In the genomic region with DNA sequence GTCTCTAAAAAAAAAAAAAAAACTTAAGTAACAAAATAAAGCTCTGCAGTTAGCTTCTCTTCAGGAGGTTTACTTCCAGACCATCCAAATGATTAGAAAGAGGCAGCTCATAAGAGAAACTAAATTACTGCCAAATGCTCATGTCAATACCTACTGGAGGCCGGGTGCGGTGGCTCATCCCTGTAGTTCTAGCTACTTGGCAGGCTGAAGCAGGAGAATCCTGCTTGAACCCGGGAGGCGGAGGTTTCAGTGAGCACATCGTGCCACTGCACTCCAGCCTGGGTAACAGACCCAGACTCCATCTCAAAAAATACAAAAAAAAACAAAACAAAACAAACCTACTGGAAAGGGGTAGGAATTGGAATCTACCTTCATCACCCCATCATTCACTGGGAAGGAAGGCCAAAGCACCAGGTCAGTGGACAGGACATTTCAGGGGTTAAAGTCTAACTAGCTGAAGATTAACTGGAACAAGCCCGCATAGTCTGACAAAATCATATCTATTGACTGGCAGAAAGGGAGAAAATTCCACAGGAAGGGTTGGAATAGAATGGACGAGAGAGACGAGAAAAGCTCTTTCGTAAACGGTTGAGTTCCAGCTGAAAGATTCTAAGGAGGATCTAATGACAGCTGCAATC, we compare ENCODE assay signal across 8 cellular contexts. TPM values are rescaled to one million over a fixed set of nuclear protein-coding genes. Genes with fewer than 3 reads are reported as not detected.
DNase-seq lines count a peak whose midpoint lies in the region; ATAC-seq, FAIRE-seq and TF ChIP-seq lines count a peak whose summit lies in the region.

No MANE protein-coding gene starts in this region.

- no peaks in the 10 kb centered on the region for H3K27me3 ChIP-seq in CD4-positive, alpha-beta memory T cell (ENCODE audit: insufficient read depth, low read length)
- no peaks in the 10 kb centered on the region for H3K27me3 ChIP-seq in OCI-LY1 (ENCODE audit: insufficient read depth, low read length)
- H3K27me3 ChIP-seq in endocrine pancreas (ENCODE audit: control insufficient read depth, insufficient read depth, low read length), result no peaks in the 10 kb centered on the region

- no peaks in the 10 kb centered on the region for H4K20me1 ChIP-seq in OCI-LY1 (ENCODE audit: insufficient read depth, low read length)

- CTCF ChIA-PET in CD4-positive, alpha-beta memory T cell (lab: Charles Lee; ENCODE audit: partially characterized antibody), result interaction anchor here (1.9 kb wide), 1 partner anchor 700 kb away, joined by 4 read pairs; a partner anchor contains a TSS

- no peak overlapping the region for H3K27ac ChIP-seq in CD4-positive, alpha-beta memory T cell (ENCODE audit: low read depth, low read length)
- no peak overlapping the region for H3K27ac ChIP-seq in OCI-LY1 (ENCODE audit: low read depth, low read length, poor library complexity, severe bottlenecking)

- TF ChIP-seq POLR2A in GM12892 (IDR thresholded peaks at IDR 0.05; ENCODE audit: low read depth, low read length), result no peak

- intact Hi-C loops in CD4-positive, alpha-beta memory T cell (cut with micrococcal nuclease), result loop anchor here (1.0 to 5.0 kb wide), 4 partner anchors 163 to 1090 kb away; a partner anchor contains a TSS

- no peaks in the 10 kb centered on the region for H3F3A ChIP-seq in OCI-LY1 (ENCODE audit: insufficient read depth, low read length)

- no peaks in the 10 kb centered on the region for H3K27me3 Mint-ChIP-seq in CD4-positive, alpha-beta memory T cell
- H3K27me3 Mint-ChIP-seq in neural crest cell (ENCODE audit: low read depth), result no peaks in the 10 kb centered on the region

- H3K27ac Mint-ChIP-seq in CD4-positive, alpha-beta memory T cell, result peak overlapping the region in 5 of 7 donors; percentile 81 to 95 (median 93)
- peak overlapping the region; percentile 85 for H3K27ac Mint-ChIP-seq in neural crest cell (ENCODE audit: unreplicated experiment)

- H3K36me3 ChIP-seq in CD4-positive, alpha-beta memory T cell (ENCODE audit: insufficient read depth, low read length), result no peaks in the 10 kb centered on the region
- no peaks in the 10 kb centered on the region for H3K36me3 ChIP-seq in OCI-LY1 (ENCODE audit: insufficient read depth, low read length)
- H3K36me3 ChIP-seq in endocrine pancreas (ENCODE audit: control insufficient read depth, insufficient read depth, low read length), result no peaks in the 10 kb centered on the region

- H3K9me3 Mint-ChIP-seq in CD4-positive, alpha-beta memory T cell, result peaks cover 0 to 42% (median 18%) of the 10 kb centered on the region in 8 donors
- H3K9me3 Mint-ChIP-seq in neural crest cell, result peaks cover 7% of the 10 kb centered on the region

- H3K4me1 ChIP-seq in CD4-positive, alpha-beta memory T cell (ENCODE audit: insufficient read depth, low read length), result peaks cover 18% of the 10 kb centered on the region
- H3K4me1 ChIP-seq in OCI-LY1 (ENCODE audit: insufficient read depth, low read length, severe bottlenecking) (peaks cover 16% of the 10 kb centered on the region), endocrine pancreas (ENCODE audit: control insufficient read depth, insufficient read depth, low read length) (no peaks in the 10 kb centered on the region)

- peaks cover 14 to 35% (median 19%) of the 10 kb centered on the region in 4 donors for H3K4me1 Mint-ChIP-seq in CD4-positive, alpha-beta memory T cell
- H3K4me1 Mint-ChIP-seq in neural crest cell, result peaks cover 19% of the 10 kb centered on the region

- no peak for ATAC-seq in HG02885 (IDR thresholded peaks at IDR 0.05; ENCODE audit: poor library complexity, unreplicated experiment)

- DNase-seq in CD4-positive, alpha-beta memory T cell, result no peak
- DNase-seq in neural crest cell (ENCODE audit: low read depth, low spot score), result no peak
- DNase-seq in NCI-H446 treated with DMSO at 0.1 percent for 48 hours (lab: John Stamatoyannopoulos, UW), result no peak
- no peak for DNase-seq in NCI-H524 treated with DMSO at 0.1 percent for 48 hours (lab: John Stamatoyannopoulos, UW)
- no peak for DNase-seq in GM12892 (ENCODE audit: insufficient read length)

- H3K79me2 ChIP-seq in OCI-LY1 (ENCODE audit: insufficient read depth, low read length), result no peaks in the 10 kb centered on the region

- no peaks in the 10 kb centered on the region for H3K9me2 ChIP-seq in OCI-LY1 (ENCODE audit: low read depth, low read length)

- POLR2A ChIA-PET in CD4-positive, alpha-beta memory T cell (lab: Charles Lee; ENCODE audit: partially characterized antibody), result interaction anchor here (0.5 to 2.5 kb wide), 8 partner anchors 27 to 1217 kb away, joined by 4 to 18 read pairs (median 4); a partner anchor contains a TSS

- H3K9ac ChIP-seq in OCI-LY1 (ENCODE audit: low read length), result no peak overlapping the region; the same call in 1 of the 2 replicates
- H3K9ac ChIP-seq in endocrine pancreas (ENCODE audit: control insufficient read depth, insufficient read depth, low read length), result peak overlapping the region; percentile 34

- H3K9me3 ChIP-seq in CD4-positive, alpha-beta memory T cell (ENCODE audit: control insufficient read depth in 1 of 2, low read length in 2 of 2), result no peaks in the 10 kb centered on the region
- H3K9me3 ChIP-seq in OCI-LY1 (ENCODE audit: low read length) (no peaks in the 10 kb centered on the region), endocrine pancreas (ENCODE audit: control insufficient read depth, low read length) (no peaks in the 10 kb centered on the region)

- H3K4me3 ChIP-seq in CD4-positive, alpha-beta memory T cell (ENCODE audit: low read length in 2 of 2), result peak overlapping the region in 1 of 2 donors; percentile 87
- peak overlapping the region; percentile 88 for H3K4me3 ChIP-seq in OCI-LY1 (ENCODE audit: low read depth, low read length, poor library complexity, severe bottlenecking)
- H3K4me3 ChIP-seq in endocrine pancreas (ENCODE audit: control insufficient read depth, insufficient read depth, low read length), result peak overlapping the region; percentile 92

- H3K4me2 ChIP-seq in OCI-LY1 (ENCODE audit: low read length), result peak overlapping the region; percentile 92

- FAIRE-seq in GM12892 (lab: Jason Lieb, UNC), result no peak

- H3K36me3 Mint-ChIP-seq in CD4-positive, alpha-beta memory T cell, result peaks cover 15 to 33% of the 10 kb centered on the region in 2 donors
- H3K36me3 Mint-ChIP-seq in neural crest cell (ENCODE audit: low read depth), result peaks cover 14% of the 10 kb centered on the region

- H3K4me3 Mint-ChIP-seq in CD4-positive, alpha-beta memory T cell, result peak overlapping the region; percentile 87 to 96 (median 94)
- peak overlapping the region; percentile 95 for H3K4me3 Mint-ChIP-seq in neural crest cell

- H2AFZ ChIP-seq in OCI-LY1 (ENCODE audit: low read length), result no peak overlapping the region

- TF ChIP-seq CTCF in OCI-LY1 (IDR thresholded peaks at IDR 0.05; ENCODE audit: low read length) (no peak), neural crest cell (conservative IDR thresholded peaks at IDR 0.05) (no peak)

RNA-seq across cellular contexts. Expression of a gene that starts 1.3 kb away (rescaled TPM):
- 10 to 100 TPM; 20.7 to 21.2 TPM for total RNA-seq in CD4-positive, alpha-beta memory T cell
- 1 to 10 TPM; 2.1 to 7.2 TPM for polyA plus RNA-seq in CD4-positive, alpha-beta memory T cell
- 10.6 and 12.3 TPM in 2 replicates for total RNA-seq in neural crest cell
- 2.2 TPM for polyA plus RNA-seq in GM12892 (2012; ENCODE audit: missing spikeins)

RNA-seq across cellular contexts. Expression of a gene that starts 40.8 kb away (rescaled TPM):
- total RNA-seq in CD4-positive, alpha-beta memory T cell, result 1 to 10 TPM; 8.2 to 8.6 TPM
- polyA plus RNA-seq in CD4-positive, alpha-beta memory T cell, result 10 to 100 TPM in 1 of 2 donors, 1 to 10 TPM in 1; 8.3 to 12.3 TPM
- 19.0 and 19.1 TPM in 2 replicates for total RNA-seq in neural crest cell
- polyA plus RNA-seq in GM12892 (2012; ENCODE audit: missing spikeins), result 4.5 TPM
